In the genomic region with DNA sequence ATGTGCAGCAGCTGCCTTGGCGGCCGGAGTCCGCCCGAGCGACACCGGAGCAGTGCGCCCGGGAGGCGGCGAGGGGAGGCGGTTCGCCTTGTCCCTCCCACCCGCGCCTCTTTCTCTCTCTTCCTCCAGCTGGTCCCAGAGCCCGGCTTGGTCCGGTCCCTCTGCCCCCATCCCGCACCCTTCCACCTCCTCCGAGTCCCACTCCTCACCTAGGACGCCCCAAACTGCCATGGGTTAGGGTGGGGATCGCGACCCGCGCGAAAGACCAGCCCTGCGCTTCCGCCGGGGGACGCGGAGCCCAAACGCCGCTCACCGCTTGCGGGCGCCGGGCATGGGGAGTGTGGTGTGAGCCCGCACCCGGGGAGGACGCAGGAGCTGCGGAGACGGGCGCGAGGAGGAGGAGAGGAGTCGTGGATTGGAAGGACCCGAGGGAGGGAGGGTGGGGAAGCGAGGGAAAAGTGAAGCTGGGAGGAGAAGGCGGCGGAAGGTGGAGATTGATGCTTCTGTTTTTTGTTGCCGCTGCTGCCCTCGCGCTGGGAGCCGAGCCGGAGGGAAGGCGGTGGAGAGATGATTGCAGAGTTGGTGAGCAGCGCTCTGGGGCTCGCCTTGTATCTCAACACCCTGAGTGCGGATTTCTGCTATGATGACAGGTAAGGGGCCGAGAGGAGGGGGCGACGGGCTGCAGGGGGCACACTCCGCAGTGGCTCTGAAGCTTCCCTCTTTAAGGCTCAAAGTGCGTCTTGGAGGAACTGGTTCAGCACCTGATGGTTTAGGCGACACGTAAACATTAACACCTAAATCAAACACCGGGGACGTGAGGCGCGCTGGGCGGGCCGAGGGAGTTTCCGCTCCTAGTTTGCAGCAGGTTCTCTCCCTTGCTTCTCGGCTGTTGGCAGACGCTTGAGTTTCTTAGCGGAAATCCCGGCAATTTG, we compare ENCODE assay signal across 1 cellular context.
TF ChIP-seq lines count a peak whose summit lies in the region.

No MANE protein-coding gene starts in this region.

TF ChIP-seq in HepG2, 621 proteins besides CTCF, POLR2A, EP300 and RAD21 (continued from another document and continues in another):
- TF ChIP-seq, protein P1, sequence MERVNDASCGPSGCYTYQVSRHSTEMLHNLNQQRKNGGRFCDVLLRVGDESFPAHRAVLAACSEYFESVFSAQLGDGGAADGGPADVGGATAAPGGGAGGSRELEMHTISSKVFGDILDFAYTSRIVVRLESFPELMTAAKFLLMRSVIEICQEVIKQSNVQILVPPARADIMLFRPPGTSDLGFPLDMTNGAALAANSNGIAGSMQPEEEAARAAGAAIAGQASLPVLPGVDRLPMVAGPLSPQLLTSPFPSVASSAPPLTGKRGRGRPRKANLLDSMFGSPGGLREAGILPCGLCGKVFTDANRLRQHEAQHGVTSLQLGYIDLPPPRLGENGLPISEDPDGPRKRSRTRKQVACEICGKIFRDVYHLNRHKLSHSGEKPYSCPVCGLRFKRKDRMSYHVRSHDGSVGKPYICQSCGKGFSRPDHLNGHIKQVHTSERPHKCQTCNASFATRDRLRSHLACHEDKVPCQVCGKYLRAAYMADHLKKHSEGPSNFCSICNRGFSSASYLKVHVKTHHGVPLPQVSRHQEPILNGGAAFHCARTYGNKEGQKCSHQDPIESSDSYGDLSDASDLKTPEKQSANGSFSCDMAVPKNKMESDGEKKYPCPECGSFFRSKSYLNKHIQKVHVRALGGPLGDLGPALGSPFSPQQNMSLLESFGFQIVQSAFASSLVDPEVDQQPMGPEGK (CRISPR knock-in tag; IDR thresholded peaks at IDR 0.05), result 0 out of 2 replicates have a peak, but pooled peaks have one; percentile 2
- no peak for TF ChIP-seq HNRNPL (IDR thresholded peaks at IDR 0.05; ENCODE audit: low read depth, low read length)
- TF ChIP-seq FOXK2 (IDR thresholded peaks at IDR 0.05), result no peak
- peak; percentile 13; the same call in 1 of the 2 replicates for TF ChIP-seq SAP130 (CRISPR knock-in tag; IDR thresholded peaks at IDR 0.05; ENCODE audit: low read depth)
- 0 out of 2 replicates have a peak, but pooled peaks have one; percentile 8 for TF ChIP-seq SPEN (CRISPR knock-in tag; IDR thresholded peaks at IDR 0.05; ENCODE audit: low read depth)
- TF ChIP-seq, protein P2, sequence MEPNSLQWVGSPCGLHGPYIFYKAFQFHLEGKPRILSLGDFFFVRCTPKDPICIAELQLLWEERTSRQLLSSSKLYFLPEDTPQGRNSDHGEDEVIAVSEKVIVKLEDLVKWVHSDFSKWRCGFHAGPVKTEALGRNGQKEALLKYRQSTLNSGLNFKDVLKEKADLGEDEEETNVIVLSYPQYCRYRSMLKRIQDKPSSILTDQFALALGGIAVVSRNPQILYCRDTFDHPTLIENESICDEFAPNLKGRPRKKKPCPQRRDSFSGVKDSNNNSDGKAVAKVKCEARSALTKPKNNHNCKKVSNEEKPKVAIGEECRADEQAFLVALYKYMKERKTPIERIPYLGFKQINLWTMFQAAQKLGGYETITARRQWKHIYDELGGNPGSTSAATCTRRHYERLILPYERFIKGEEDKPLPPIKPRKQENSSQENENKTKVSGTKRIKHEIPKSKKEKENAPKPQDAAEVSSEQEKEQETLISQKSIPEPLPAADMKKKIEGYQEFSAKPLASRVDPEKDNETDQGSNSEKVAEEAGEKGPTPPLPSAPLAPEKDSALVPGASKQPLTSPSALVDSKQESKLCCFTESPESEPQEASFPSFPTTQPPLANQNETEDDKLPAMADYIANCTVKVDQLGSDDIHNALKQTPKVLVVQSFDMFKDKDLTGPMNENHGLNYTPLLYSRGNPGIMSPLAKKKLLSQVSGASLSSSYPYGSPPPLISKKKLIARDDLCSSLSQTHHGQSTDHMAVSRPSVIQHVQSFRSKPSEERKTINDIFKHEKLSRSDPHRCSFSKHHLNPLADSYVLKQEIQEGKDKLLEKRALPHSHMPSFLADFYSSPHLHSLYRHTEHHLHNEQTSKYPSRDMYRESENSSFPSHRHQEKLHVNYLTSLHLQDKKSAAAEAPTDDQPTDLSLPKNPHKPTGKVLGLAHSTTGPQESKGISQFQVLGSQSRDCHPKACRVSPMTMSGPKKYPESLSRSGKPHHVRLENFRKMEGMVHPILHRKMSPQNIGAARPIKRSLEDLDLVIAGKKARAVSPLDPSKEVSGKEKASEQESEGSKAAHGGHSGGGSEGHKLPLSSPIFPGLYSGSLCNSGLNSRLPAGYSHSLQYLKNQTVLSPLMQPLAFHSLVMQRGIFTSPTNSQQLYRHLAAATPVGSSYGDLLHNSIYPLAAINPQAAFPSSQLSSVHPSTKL (CRISPR knock-in tag; IDR thresholded peaks at IDR 0.05), result no peak
- TF ChIP-seq, protein P3, sequence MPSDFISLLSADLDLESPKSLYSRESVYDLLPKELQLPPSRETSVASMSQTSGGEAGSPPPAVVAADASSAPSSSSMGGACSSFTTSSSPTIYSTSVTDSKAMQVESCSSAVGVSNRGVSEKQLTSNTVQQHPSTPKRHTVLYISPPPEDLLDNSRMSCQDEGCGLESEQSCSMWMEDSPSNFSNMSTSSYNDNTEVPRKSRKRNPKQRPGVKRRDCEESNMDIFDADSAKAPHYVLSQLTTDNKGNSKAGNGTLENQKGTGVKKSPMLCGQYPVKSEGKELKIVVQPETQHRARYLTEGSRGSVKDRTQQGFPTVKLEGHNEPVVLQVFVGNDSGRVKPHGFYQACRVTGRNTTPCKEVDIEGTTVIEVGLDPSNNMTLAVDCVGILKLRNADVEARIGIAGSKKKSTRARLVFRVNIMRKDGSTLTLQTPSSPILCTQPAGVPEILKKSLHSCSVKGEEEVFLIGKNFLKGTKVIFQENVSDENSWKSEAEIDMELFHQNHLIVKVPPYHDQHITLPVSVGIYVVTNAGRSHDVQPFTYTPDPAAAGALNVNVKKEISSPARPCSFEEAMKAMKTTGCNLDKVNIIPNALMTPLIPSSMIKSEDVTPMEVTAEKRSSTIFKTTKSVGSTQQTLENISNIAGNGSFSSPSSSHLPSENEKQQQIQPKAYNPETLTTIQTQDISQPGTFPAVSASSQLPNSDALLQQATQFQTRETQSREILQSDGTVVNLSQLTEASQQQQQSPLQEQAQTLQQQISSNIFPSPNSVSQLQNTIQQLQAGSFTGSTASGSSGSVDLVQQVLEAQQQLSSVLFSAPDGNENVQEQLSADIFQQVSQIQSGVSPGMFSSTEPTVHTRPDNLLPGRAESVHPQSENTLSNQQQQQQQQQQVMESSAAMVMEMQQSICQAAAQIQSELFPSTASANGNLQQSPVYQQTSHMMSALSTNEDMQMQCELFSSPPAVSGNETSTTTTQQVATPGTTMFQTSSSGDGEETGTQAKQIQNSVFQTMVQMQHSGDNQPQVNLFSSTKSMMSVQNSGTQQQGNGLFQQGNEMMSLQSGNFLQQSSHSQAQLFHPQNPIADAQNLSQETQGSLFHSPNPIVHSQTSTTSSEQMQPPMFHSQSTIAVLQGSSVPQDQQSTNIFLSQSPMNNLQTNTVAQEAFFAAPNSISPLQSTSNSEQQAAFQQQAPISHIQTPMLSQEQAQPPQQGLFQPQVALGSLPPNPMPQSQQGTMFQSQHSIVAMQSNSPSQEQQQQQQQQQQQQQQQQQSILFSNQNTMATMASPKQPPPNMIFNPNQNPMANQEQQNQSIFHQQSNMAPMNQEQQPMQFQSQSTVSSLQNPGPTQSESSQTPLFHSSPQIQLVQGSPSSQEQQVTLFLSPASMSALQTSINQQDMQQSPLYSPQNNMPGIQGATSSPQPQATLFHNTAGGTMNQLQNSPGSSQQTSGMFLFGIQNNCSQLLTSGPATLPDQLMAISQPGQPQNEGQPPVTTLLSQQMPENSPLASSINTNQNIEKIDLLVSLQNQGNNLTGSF (CRISPR knock-in tag; IDR thresholded peaks at IDR 0.05), result no peak
- TF ChIP-seq PHF8 (CRISPR knock-in tag; IDR thresholded peaks at IDR 0.05), result peak; percentile 43; the same call in 1 of the 2 replicates
- TF ChIP-seq ZNF552 (CRISPR knock-in tag; IDR thresholded peaks at IDR 0.05; ENCODE audit: borderline replicate concordance), result no peak
- TF ChIP-seq, protein P4, sequence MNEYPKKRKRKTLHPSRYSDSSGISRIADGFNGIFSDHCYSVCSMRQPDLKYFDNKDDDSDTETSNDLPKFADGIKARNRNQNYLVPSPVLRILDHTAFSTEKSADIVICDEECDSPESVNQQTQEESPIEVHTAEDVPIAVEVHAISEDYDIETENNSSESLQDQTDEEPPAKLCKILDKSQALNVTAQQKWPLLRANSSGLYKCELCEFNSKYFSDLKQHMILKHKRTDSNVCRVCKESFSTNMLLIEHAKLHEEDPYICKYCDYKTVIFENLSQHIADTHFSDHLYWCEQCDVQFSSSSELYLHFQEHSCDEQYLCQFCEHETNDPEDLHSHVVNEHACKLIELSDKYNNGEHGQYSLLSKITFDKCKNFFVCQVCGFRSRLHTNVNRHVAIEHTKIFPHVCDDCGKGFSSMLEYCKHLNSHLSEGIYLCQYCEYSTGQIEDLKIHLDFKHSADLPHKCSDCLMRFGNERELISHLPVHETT (CRISPR knock-in tag; conservative IDR thresholded peaks at IDR 0.05), result no peak
- TF ChIP-seq, protein P5, sequence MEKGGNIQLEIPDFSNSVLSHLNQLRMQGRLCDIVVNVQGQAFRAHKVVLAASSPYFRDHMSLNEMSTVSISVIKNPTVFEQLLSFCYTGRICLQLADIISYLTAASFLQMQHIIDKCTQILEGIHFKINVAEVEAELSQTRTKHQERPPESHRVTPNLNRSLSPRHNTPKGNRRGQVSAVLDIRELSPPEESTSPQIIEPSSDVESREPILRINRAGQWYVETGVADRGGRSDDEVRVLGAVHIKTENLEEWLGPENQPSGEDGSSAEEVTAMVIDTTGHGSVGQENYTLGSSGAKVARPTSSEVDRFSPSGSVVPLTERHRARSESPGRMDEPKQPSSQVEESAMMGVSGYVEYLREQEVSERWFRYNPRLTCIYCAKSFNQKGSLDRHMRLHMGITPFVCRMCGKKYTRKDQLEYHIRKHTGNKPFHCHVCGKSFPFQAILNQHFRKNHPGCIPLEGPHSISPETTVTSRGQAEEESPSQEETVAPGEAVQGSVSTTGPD (CRISPR knock-in tag; IDR thresholded peaks at IDR 0.05), result no peak
- no peak for TF ChIP-seq SNRNP70 (IDR thresholded peaks at IDR 0.05; ENCODE audit: low read depth, low read length)
- peak; percentile 40; the same call in 1 of the 2 replicates for TF ChIP-seq GABPB1 (CRISPR knock-in tag; IDR thresholded peaks at IDR 0.05)
- no peak for TF ChIP-seq NFYC (CRISPR knock-in tag; IDR thresholded peaks at IDR 0.05)
- TF ChIP-seq POGZ (CRISPR knock-in tag; IDR thresholded peaks at IDR 0.05), result no peak
- TF ChIP-seq ZSCAN30 (CRISPR knock-in tag; IDR thresholded peaks at IDR 0.05), result no peak
- TF ChIP-seq, protein P6, sequence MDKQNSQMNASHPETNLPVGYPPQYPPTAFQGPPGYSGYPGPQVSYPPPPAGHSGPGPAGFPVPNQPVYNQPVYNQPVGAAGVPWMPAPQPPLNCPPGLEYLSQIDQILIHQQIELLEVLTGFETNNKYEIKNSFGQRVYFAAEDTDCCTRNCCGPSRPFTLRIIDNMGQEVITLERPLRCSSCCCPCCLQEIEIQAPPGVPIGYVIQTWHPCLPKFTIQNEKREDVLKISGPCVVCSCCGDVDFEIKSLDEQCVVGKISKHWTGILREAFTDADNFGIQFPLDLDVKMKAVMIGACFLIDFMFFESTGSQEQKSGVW (CRISPR knock-in tag; IDR thresholded peaks at IDR 0.05; ENCODE audit: borderline replicate concordance), result no peak
- no peak for TF ChIP-seq ATF7 (IDR thresholded peaks at IDR 0.05)
- no peak for TF ChIP-seq ATF7 (CRISPR knock-in tag; IDR thresholded peaks at IDR 0.05)
- TF ChIP-seq, protein P7, sequence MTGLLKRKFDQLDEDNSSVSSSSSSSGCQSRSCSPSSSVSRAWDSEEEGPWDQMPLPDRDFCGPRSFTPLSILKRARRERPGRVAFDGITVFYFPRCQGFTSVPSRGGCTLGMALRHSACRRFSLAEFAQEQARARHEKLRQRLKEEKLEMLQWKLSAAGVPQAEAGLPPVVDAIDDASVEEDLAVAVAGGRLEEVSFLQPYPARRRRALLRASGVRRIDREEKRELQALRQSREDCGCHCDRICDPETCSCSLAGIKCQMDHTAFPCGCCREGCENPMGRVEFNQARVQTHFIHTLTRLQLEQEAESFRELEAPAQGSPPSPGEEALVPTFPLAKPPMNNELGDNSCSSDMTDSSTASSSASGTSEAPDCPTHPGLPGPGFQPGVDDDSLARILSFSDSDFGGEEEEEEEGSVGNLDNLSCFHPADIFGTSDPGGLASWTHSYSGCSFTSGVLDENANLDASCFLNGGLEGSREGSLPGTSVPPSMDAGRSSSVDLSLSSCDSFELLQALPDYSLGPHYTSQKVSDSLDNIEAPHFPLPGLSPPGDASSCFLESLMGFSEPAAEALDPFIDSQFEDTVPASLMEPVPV (CRISPR knock-in tag; IDR thresholded peaks at IDR 0.05), result 0 out of 2 replicates have a peak, but pooled peaks have one; percentile 38
- TF ChIP-seq, protein P8, sequence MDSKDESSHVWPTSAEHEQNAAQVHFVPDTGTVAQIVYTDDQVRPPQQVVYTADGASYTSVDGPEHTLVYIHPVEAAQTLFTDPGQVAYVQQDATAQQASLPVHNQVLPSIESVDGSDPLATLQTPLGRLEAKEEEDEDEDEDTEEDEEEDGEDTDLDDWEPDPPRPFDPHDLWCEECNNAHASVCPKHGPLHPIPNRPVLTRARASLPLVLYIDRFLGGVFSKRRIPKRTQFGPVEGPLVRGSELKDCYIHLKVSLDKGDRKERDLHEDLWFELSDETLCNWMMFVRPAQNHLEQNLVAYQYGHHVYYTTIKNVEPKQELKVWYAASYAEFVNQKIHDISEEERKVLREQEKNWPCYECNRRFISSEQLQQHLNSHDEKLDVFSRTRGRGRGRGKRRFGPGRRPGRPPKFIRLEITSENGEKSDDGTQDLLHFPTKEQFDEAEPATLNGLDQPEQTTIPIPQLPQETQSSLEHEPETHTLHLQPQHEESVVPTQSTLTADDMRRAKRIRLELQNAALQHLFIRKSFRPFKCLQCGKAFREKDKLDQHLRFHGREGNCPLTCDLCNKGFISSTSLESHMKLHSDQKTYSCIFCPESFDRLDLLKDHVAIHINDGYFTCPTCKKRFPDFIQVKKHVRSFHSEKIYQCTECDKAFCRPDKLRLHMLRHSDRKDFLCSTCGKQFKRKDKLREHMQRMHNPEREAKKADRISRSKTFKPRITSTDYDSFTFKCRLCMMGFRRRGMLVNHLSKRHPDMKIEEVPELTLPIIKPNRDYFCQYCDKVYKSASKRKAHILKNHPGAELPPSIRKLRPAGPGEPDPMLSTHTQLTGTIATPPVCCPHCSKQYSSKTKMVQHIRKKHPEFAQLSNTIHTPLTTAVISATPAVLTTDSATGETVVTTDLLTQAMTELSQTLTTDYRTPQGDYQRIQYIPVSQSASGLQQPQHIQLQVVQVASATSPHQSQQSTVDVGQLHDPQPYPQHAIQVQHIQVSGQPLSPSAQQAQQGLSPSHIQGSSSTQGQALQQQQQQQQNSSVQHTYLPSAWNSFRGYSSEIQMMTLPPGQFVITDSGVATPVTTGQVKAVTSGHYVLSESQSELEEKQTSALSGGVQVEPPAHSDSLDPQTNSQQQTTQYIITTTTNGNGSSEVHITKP (CRISPR knock-in tag; IDR thresholded peaks at IDR 0.05; ENCODE audit: low read depth), result no peak
- peak; percentile 69 for TF ChIP-seq HNRNPLL (IDR thresholded peaks at IDR 0.05; ENCODE audit: low read depth, low read length, poor library complexity, severe bottlenecking)
- TF ChIP-seq KMT2B (CRISPR knock-in tag; IDR thresholded peaks at IDR 0.05), result peak; percentile 34; the same call in 1 of the 2 replicates
- peak; percentile 37; the same call in 1 of the 2 replicates for TF ChIP-seq ZFY (CRISPR knock-in tag; IDR thresholded peaks at IDR 0.05)
- TF ChIP-seq ZBTB1 (CRISPR knock-in tag; IDR thresholded peaks at IDR 0.05; ENCODE audit: borderline replicate concordance), result no peak
- TF ChIP-seq, protein P9, sequence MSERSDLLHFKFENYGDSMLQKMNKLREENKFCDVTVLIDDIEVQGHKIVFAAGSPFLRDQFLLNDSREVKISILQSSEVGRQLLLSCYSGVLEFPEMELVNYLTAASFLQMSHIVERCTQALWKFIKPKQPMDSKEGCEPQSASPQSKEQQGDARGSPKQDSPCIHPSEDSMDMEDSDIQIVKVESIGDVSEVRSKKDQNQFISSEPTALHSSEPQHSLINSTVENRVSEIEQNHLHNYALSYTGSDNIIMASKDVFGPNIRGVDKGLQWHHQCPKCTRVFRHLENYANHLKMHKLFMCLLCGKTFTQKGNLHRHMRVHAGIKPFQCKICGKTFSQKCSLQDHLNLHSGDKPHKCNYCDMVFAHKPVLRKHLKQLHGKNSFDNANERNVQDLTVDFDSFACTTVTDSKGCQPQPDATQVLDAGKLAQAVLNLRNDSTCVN (CRISPR knock-in tag; IDR thresholded peaks at IDR 0.05; ENCODE audit: borderline replicate concordance), result peak; percentile 26; the same call in 1 of the 2 replicates
